8 cellular contexts compared by ENCODE assay signal in genomic region chr3:32406481-32407408, GRCh38. TPM values are rescaled to one million over a fixed set of nuclear protein-coding genes. Genes with fewer than 3 reads are reported as not detected.
DNase-seq lines count a peak whose midpoint lies in the region; ATAC-seq and TF ChIP-seq lines count a peak whose summit lies in the region.

No MANE protein-coding gene starts in this region.

- H3K4me3 ChIP-seq in naive thymus-derived CD4-positive, alpha-beta T cell (ENCODE audit: low read length) = no peak overlapping the region

- peak overlapping the region; percentile 49 for H3K27ac Mint-ChIP-seq in activated naive CD8-positive, alpha-beta T cell treated with anti-CD3 and anti-CD28 coated beads, Interleukin-2, amount 50 U/mL, for 24 hours
- peak overlapping the region in 8 of 9 donors; percentile 16 to 100 (median 74) for H3K27ac Mint-ChIP-seq in naive thymus-derived CD4-positive, alpha-beta T cell
- no peak overlapping the region for H3K27ac Mint-ChIP-seq in osteocyte (ENCODE audit: unreplicated experiment)

- intact Hi-C loops in naive thymus-derived CD4-positive, alpha-beta T cell (cut with micrococcal nuclease) = no loop called here

- peak; percentile 43 for ATAC-seq in GM18858 (IDR thresholded peaks at IDR 0.05; ENCODE audit: unreplicated experiment)
- no peak for ATAC-seq in activated naive CD8-positive, alpha-beta T cell treated with anti-CD3 and anti-CD28 coated beads, Interleukin-2, amount 50 U/mL, for 24 hours
- peak; percentile 44 for ATAC-seq in naive thymus-derived CD4-positive, alpha-beta T cell
- ATAC-seq in activated CD4-positive, CD25-positive, alpha-beta regulatory T cell treated with anti-CD3 and anti-CD28 coated beads, Interleukin-2, amount 50 U/mL, for 24 hours = no peak
- no peak for ATAC-seq in HG03469 (IDR thresholded peaks at IDR 0.05; ENCODE audit: unreplicated experiment)

- H3K4me1 Mint-ChIP-seq in activated naive CD8-positive, alpha-beta T cell treated with anti-CD3 and anti-CD28 coated beads, Interleukin-2, amount 50 U/mL, for 24 hours = peaks cover 56% of the 10 kb centered on the region
- H3K4me1 Mint-ChIP-seq in naive thymus-derived CD4-positive, alpha-beta T cell = peaks cover 45 to 95% (median 88%) of the 10 kb centered on the region in 7 donors
- peaks cover 24% of the 10 kb centered on the region for H3K4me1 Mint-ChIP-seq in osteocyte (ENCODE audit: unreplicated experiment)

- H3K36me3 ChIP-seq in naive thymus-derived CD4-positive, alpha-beta T cell (ENCODE audit: control insufficient read depth in 2 of 3, insufficient read depth in 3 of 3, low read length in 3 of 3) = no peaks in the 10 kb centered on the region

- no peak for TF ChIP-seq CTCF in osteocyte (IDR thresholded peaks at IDR 0.05)

- H3K27me3 ChIP-seq in naive thymus-derived CD4-positive, alpha-beta T cell (ENCODE audit: control insufficient read depth in 2 of 2, insufficient read depth in 2 of 2, low read length in 2 of 2) = no peaks in the 10 kb centered on the region

- POLR2A ChIA-PET in naive thymus-derived CD4-positive, alpha-beta T cell (lab: Charles Lee) = interaction anchor here (0.6 to 8.6 kb wide), 7 partner anchors 8 to 54 kb away, joined by 3 to 88 read pairs (median 3); no protein-coding TSS in a partner anchor

- DNase-seq in NCI-H2081 treated with DMSO at 0.1 percent for 48 hours (lab: John Stamatoyannopoulos, UW) (peak; percentile 48), activated gamma-delta T cell (lab: John Stamatoyannopoulos, UW) (no peak), osteocyte (ENCODE audit: extremely low spot score, unreplicated experiment) (no peak)
- no peak for DNase-seq in activated naive CD8-positive, alpha-beta T cell treated with anti-CD3 and anti-CD28 coated beads, Interleukin-2, amount 50 U/mL, for 24 hours
- DNase-seq in naive thymus-derived CD4-positive, alpha-beta T cell = peak in 1 of 9 donors; percentile 10

- H3K9me3 ChIP-seq in naive thymus-derived CD4-positive, alpha-beta T cell (ENCODE audit: control insufficient read depth in 2 of 3, low read length in 3 of 3) = no peaks in the 10 kb centered on the region

- H3K27me3 Mint-ChIP-seq in activated naive CD8-positive, alpha-beta T cell treated with anti-CD3 and anti-CD28 coated beads, Interleukin-2, amount 50 U/mL, for 24 hours = no peaks in the 10 kb centered on the region
- H3K27me3 Mint-ChIP-seq in naive thymus-derived CD4-positive, alpha-beta T cell = no peaks in the 10 kb centered on the region
- H3K27me3 Mint-ChIP-seq in osteocyte (ENCODE audit: unreplicated experiment) = no peaks in the 10 kb centered on the region

- peaks cover 22% of the 10 kb centered on the region for H3K36me3 Mint-ChIP-seq in activated naive CD8-positive, alpha-beta T cell treated with anti-CD3 and anti-CD28 coated beads, Interleukin-2, amount 50 U/mL, for 24 hours (ENCODE audit: low read depth)
- H3K36me3 Mint-ChIP-seq in naive thymus-derived CD4-positive, alpha-beta T cell = peaks cover 0 to 47% (median 26%) of the 10 kb centered on the region in 5 donors
- peaks cover 2% of the 10 kb centered on the region for H3K36me3 Mint-ChIP-seq in osteocyte (ENCODE audit: unreplicated experiment)

- CTCF ChIA-PET in naive thymus-derived CD4-positive, alpha-beta T cell (lab: Charles Lee) = interaction anchor here (0.6 to 1.7 kb wide), 3 partner anchors 32 to 79 kb away, joined by 3 to 11 read pairs (median 3); no protein-coding TSS in a partner anchor

- H3K27ac ChIP-seq in naive thymus-derived CD4-positive, alpha-beta T cell (ENCODE audit: low read depth, low read length) = no peak overlapping the region

- H3K4me1 ChIP-seq in naive thymus-derived CD4-positive, alpha-beta T cell (ENCODE audit: control insufficient read depth in 2 of 2, insufficient read depth in 2 of 2, low read length in 2 of 2) = peaks cover 15 to 43% of the 10 kb centered on the region in 2 donors

- H3K9me3 Mint-ChIP-seq in activated naive CD8-positive, alpha-beta T cell treated with anti-CD3 and anti-CD28 coated beads, Interleukin-2, amount 50 U/mL, for 24 hours = no peaks in the 10 kb centered on the region
- peaks cover 0 to 2% (median 0%) of the 10 kb centered on the region in 11 donors for H3K9me3 Mint-ChIP-seq in naive thymus-derived CD4-positive, alpha-beta T cell
- no peaks in the 10 kb centered on the region for H3K9me3 Mint-ChIP-seq in osteocyte (ENCODE audit: unreplicated experiment)

- H3K4me3 Mint-ChIP-seq in activated naive CD8-positive, alpha-beta T cell treated with anti-CD3 and anti-CD28 coated beads, Interleukin-2, amount 50 U/mL, for 24 hours = no peak overlapping the region
- H3K4me3 Mint-ChIP-seq in naive thymus-derived CD4-positive, alpha-beta T cell = peak overlapping the region in 7 of 10 donors; percentile 10 to 64 (median 26)
- H3K4me3 Mint-ChIP-seq in osteocyte (ENCODE audit: unreplicated experiment) = no peak overlapping the region

RNA-seq across cellular contexts. Expression of gene CMTM7, which starts 15.1 kb away (rescaled TPM):
- total RNA-seq in naive thymus-derived CD4-positive, alpha-beta T cell = 10 to 100 TPM; 38.6 to 60.1 (median 49.5) TPM
- 100 to 1,000 TPM in 1 of 2 donors, 10 to 100 TPM in 1; 87.7 to 157 TPM for polyA plus RNA-seq in naive thymus-derived CD4-positive, alpha-beta T cell
- total RNA-seq in osteocyte = 14.7 and 17.8 TPM in 2 replicates

Comparison
In these comparisons a context has a peak if more than half of its experiments do, and no peak if none do; other contexts are left out.
1. ATAC-seq: peak in GM18858 (single experiment) and naive thymus-derived CD4-positive, alpha-beta T cell (single experiment); none in activated naive CD8-positive, alpha-beta T cell treated with anti-CD3 and anti-CD28 coated beads, Interleukin-2, amount 50 U/mL, for 24 hours (single experiment), activated CD4-positive, CD25-positive, alpha-beta regulatory T cell treated with anti-CD3 and anti-CD28 coated beads, Interleukin-2, amount 50 U/mL, for 24 hours (0 of 2) and HG03469 (single experiment).
2. H3K4me3 Mint-ChIP-seq: peak in naive thymus-derived CD4-positive, alpha-beta T cell (7 of 10); none in activated naive CD8-positive, alpha-beta T cell treated with anti-CD3 and anti-CD28 coated beads, Interleukin-2, amount 50 U/mL, for 24 hours (single experiment) and osteocyte (single experiment).